In genomic region chr1:114089502-114090138, GRCh38 we compare ENCODE assay signal across 19 cellular contexts.
DNase-seq lines count a peak whose midpoint lies in the region; FAIRE-seq and TF ChIP-seq lines count a peak whose summit lies in the region.
"Had no signal": no experiment of that assay in that cellular context is flagged by ENCODE, and none has a peak within 500 bp of the region (broad histone marks: within the 10 kb centered on the region; RNA-seq: fewer than 3 reads in every experiment).

No MANE protein-coding gene starts in this region.

- peaks cover 8% of the 10 kb centered on the region for H3K4me1 ChIP-seq in H9 (ENCODE audit: insufficient read depth, low read length)
- H3K4me1 ChIP-seq in HUES6 (ENCODE audit: control insufficient read depth, insufficient read depth, low read length) = peaks cover 30% of the 10 kb centered on the region
- peaks cover 7 to 23% (median 11%) of the 10 kb centered on the region in 4 experiments; a peak in 6 of 7 replicates for H3K4me1 ChIP-seq in H1 (replicated peaks in 1 of 4; ENCODE audit: control insufficient read depth in 3 of 4, insufficient read depth in 4 of 4, low read length in 3 of 4)
- H3K4me1 ChIP-seq in neural progenitor cell = peaks cover 27% of the 10 kb centered on the region
- H3K4me1 ChIP-seq: A549, BE2C had no signal

- H4K8ac ChIP-seq in H9 (replicated peaks; ENCODE audit: insufficient read length, low read depth, low read length) (no peak overlapping the region), H1 (ENCODE audit: extremely low read depth, insufficient read depth, low read length) (no peak overlapping the region)

- no peak for TF ChIP-seq RAD21 in H1 (IDR thresholded peaks at IDR 0.05 in 1 of 2, conservative IDR thresholded peaks at IDR 0.05 in 1 of 2; ENCODE audit: low read depth in 2 of 2, low read length in 2 of 2)

- H3K14ac ChIP-seq in H9 (ENCODE audit: insufficient read depth, low read length) (no peak overlapping the region), H1 (ENCODE audit: insufficient read length) (no peak overlapping the region)

- CTCF ChIA-PET in H1 (lab: Charles Lee; ENCODE audit: partially characterized antibody) = interaction anchor here (0.7 to 1.9 kb wide), 6 partner anchors 10 to 112 kb away, joined by 3 to 11 read pairs (median 4); no protein-coding TSS in a partner anchor

- H3K27ac ChIP-seq in H9 (ENCODE audit: insufficient read length, low read depth, low read length) = no peak overlapping the region
- H3K27ac ChIP-seq in HUES6 (ENCODE audit: low read depth, low read length) = peak overlapping the region; percentile 29; the same call in 1 of the 2 replicates
- H3K27ac ChIP-seq in H1 (ENCODE audit: low read depth, low read length) = no peak overlapping the region
- H3K27ac ChIP-seq in neural progenitor cell = peak overlapping the region; percentile 15
- H3K27ac ChIP-seq: A549, C4-2B, HL-60 had no signal

- H2AK5ac ChIP-seq in H9 (ENCODE audit: insufficient read length, low read length) (no peak overlapping the region), H1 (ENCODE audit: low read depth, low read length) (no peak overlapping the region)

- no CpG with 5 or more reads among the region's 4 CpGs for WGBS in H9 (ENCODE audit: extremely low coverage, insufficient read length, low lambda C conversion rate)
- 97% methylated on average over 4 of the region's 4 CpGs; no CpG with 5 or more reads in 1 of the 2 experiments for WGBS in H1 (ENCODE audit: extremely low coverage in 1 of 2, insufficient coverage in 1 of 2, insufficient read length in 1 of 2, insufficient replicate concordance in 2 of 2, low coverage in 1 of 2, low lambda C conversion rate in 2 of 2, missing lambda C conversion rate in 1 of 2), 2 experiments

- H3K27me3 ChIP-seq in H9 (ENCODE audit: insufficient read depth, low read length) (no peaks in the 10 kb centered on the region; the same call in 1 of the 2 replicates), HUES6 (ENCODE audit: control insufficient read depth, insufficient read depth, low read length) (no peaks in the 10 kb centered on the region), H1 (replicated peaks in 1 of 4; ENCODE audit: control insufficient read depth in 3 of 4, extremely low read depth in 1 of 4, insufficient read depth in 3 of 4, low read length in 3 of 4) (no peaks in the 10 kb centered on the region), neural progenitor cell (no peaks in the 10 kb centered on the region)

- H3F3A ChIP-seq in neural progenitor cell (ENCODE audit: low read depth) = peaks cover 32% of the 10 kb centered on the region

- H3K23ac ChIP-seq in H9 (ENCODE audit: insufficient read length, low read depth, low read length) = no peak overlapping the region
- H3K23ac ChIP-seq in H1 (ENCODE audit: insufficient read length) = no peak overlapping the region

- H2BK12ac ChIP-seq in H9 (ENCODE audit: insufficient read length, low read depth, low read length) = no peak overlapping the region
- H2BK12ac ChIP-seq in H1 (ENCODE audit: low read depth, low read length) = no peak overlapping the region

- H2BK20ac ChIP-seq in H9 (ENCODE audit: low read depth, low read length, poor library complexity, severe bottlenecking) = no peak overlapping the region
- no peak overlapping the region for H2BK20ac ChIP-seq in H1 (ENCODE audit: low read length)

- H3K27me3 Mint-ChIP-seq in H9 (ENCODE audit: low read depth) (no peaks in the 10 kb centered on the region; the same call in 1 of the 2 replicates), neural progenitor cell (ENCODE audit: insufficient read depth, low read depth) (peaks cover 11% of the 10 kb centered on the region), glutamatergic neuron (ENCODE audit: unreplicated experiment) (peaks cover 5% of the 10 kb centered on the region)
- peaks cover 18% of the 10 kb centered on the region for H3K27me3 Mint-ChIP-seq in activated T-helper 2 cell treated with anti-CD3 and anti-CD28 coated beads, Interferon-gamma antibody, Interleukin-2, Interleukin-4, amounts not matched to agents 10 μg/mL and 5 μg/mL and 100 μg/mL, durations not matched to agents 14 hours and 24 hours and 36 hours (ENCODE audit: low read depth)

- no peaks in the 10 kb centered on the region for H3K9me3 ChIP-seq in H9 (ENCODE audit: control insufficient read depth, low read depth, low read length)
- H3K9me3 ChIP-seq in HUES6 (ENCODE audit: control insufficient read depth, insufficient read depth, low read depth, low read length) = no peaks in the 10 kb centered on the region
- H3K9me3 ChIP-seq in H1 (ENCODE audit: insufficient read depth in 2 of 2, low read depth in 1 of 2, low read length in 1 of 2) = peaks cover 0 to 4% of the 10 kb centered on the region in 2 experiments; a peak in 1 of 4 replicates
- H3K9me3 ChIP-seq in neural progenitor cell (ENCODE audit: low read depth) = no peaks in the 10 kb centered on the region
- H3K9me3 ChIP-seq: A549, BE2C had no signal

- H3K4ac ChIP-seq in H9 (ENCODE audit: low read depth, low read length) (no peak overlapping the region), H1 (replicated peaks; ENCODE audit: insufficient read length, low read depth, low read length) (no peak overlapping the region)

- H4K20me1 ChIP-seq in H9 (ENCODE audit: control insufficient read depth, insufficient read depth, insufficient read length) (no peaks in the 10 kb centered on the region), H1 (replicated peaks in 1 of 2; ENCODE audit: control insufficient read depth in 1 of 2, insufficient read depth in 2 of 2, low read length in 2 of 2) (no peaks in the 10 kb centered on the region), neural progenitor cell (ENCODE audit: low read depth) (no peaks in the 10 kb centered on the region)

- H3K36me3 Mint-ChIP-seq in H9 (ENCODE audit: insufficient read depth in 1 of 3, low read depth in 3 of 3) = peaks cover 46 to 93% (median 88%) of the 10 kb centered on the region in 3 experiments
- peaks cover 9% of the 10 kb centered on the region for H3K36me3 Mint-ChIP-seq in neural progenitor cell
- peaks cover 5% of the 10 kb centered on the region for H3K36me3 Mint-ChIP-seq in glutamatergic neuron (ENCODE audit: unreplicated experiment)
- H3K36me3 Mint-ChIP-seq in activated T-helper 2 cell treated with anti-CD3 and anti-CD28 coated beads, Interferon-gamma antibody, Interleukin-2, Interleukin-4, amounts not matched to agents 10 μg/mL and 5 μg/mL and 100 μg/mL, durations not matched to agents 14 hours and 24 hours and 36 hours (ENCODE audit: low read depth) = no peaks in the 10 kb centered on the region
- H3K36me3 Mint-ChIP-seq: CD4-positive, alpha-beta memory T cell had no signal

- H3K79me1 ChIP-seq in H9 (ENCODE audit: insufficient read depth, low read depth, low read length, poor library complexity, severe bottlenecking) (no peaks in the 10 kb centered on the region), H1 (ENCODE audit: low read depth, low read length) (no peaks in the 10 kb centered on the region)

- POLR2A ChIA-PET in H1 (lab: Charles Lee; ENCODE audit: partially characterized antibody) = interaction anchor here (1.0 to 3.7 kb wide), 5 partner anchors 10 to 59 kb away, joined by 3 to 21 read pairs (median 6); no protein-coding TSS in a partner anchor

- H3K4me3 Mint-ChIP-seq in H9 (no peak overlapping the region), neural progenitor cell (no peak overlapping the region), glutamatergic neuron (ENCODE audit: unreplicated experiment) (no peak overlapping the region)
- no peak overlapping the region for H3K4me3 Mint-ChIP-seq in activated T-helper 2 cell treated with anti-CD3 and anti-CD28 coated beads, Interferon-gamma antibody, Interleukin-2, Interleukin-4, amounts not matched to agents 10 μg/mL and 5 μg/mL and 100 μg/mL, durations not matched to agents 14 hours and 24 hours and 36 hours (ENCODE audit: low read depth)

- H3T11ph ChIP-seq in H9 (ENCODE audit: low read length) = no peak overlapping the region

- H3K4me1 Mint-ChIP-seq in H9 (peaks cover 56 to 68% of the 10 kb centered on the region in 2 experiments), neural progenitor cell (peaks cover 24% of the 10 kb centered on the region), glutamatergic neuron (ENCODE audit: low read depth, unreplicated experiment) (peaks cover 10% of the 10 kb centered on the region)
- H3K4me1 Mint-ChIP-seq in activated T-helper 2 cell treated with anti-CD3 and anti-CD28 coated beads, Interferon-gamma antibody, Interleukin-2, Interleukin-4, amounts not matched to agents 10 μg/mL and 5 μg/mL and 100 μg/mL, durations not matched to agents 14 hours and 24 hours and 36 hours (ENCODE audit: low read depth) = no peaks in the 10 kb centered on the region

- H3K79me2 ChIP-seq in H9 (ENCODE audit: insufficient read depth, low read length) (no peaks in the 10 kb centered on the region), H1 (ENCODE audit: control insufficient read depth in 1 of 2, insufficient read depth in 2 of 2, low read length in 2 of 2) (no peaks in the 10 kb centered on the region), neural progenitor cell (ENCODE audit: low read depth) (no peaks in the 10 kb centered on the region)

- no peak overlapping the region for H3K4me2 ChIP-seq in H9 (ENCODE audit: insufficient read depth, insufficient read length, low read length)
- 0 out of 4 replicates have a peak overlapping the region, but pooled peaks of 1 of the 2 experiments have one; percentile 5 for H3K4me2 ChIP-seq in H1 (ENCODE audit: insufficient read depth in 1 of 2, low read depth in 2 of 2, low read length in 2 of 2)
- no peak overlapping the region for H3K4me2 ChIP-seq in neural progenitor cell
- H3K4me2 ChIP-seq: A549 had no signal

- H3K18ac ChIP-seq in H9 (ENCODE audit: insufficient read length, low read depth, low read length) (no peak overlapping the region), H1 (ENCODE audit: extremely low read depth, low read length) (no peak overlapping the region; the same call in 1 of the 2 replicates)

- H2BK15ac ChIP-seq in H9 (ENCODE audit: low read depth, low read length) (no peak overlapping the region), H1 (ENCODE audit: low read length) (no peak overlapping the region)

- H3K23me2 ChIP-seq in H9 (ENCODE audit: insufficient read length, low read depth, low read length, poor library complexity, severe bottlenecking) = no peaks in the 10 kb centered on the region
- H3K23me2 ChIP-seq in H1 (ENCODE audit: low read depth, low read length) = no peaks in the 10 kb centered on the region

- H3K9ac ChIP-seq in H9 (ENCODE audit: extremely low read depth, insufficient read length, low read length) = no peak overlapping the region
- no peak overlapping the region for H3K9ac ChIP-seq in HUES6 (ENCODE audit: low read length)
- H3K9ac ChIP-seq in H1 (replicated peaks in 1 of 4; ENCODE audit: extremely low read depth in 1 of 4, low read depth in 3 of 4, low read length in 3 of 4) = no peak overlapping the region
- H3K9ac ChIP-seq in neural progenitor cell = no peak overlapping the region

- DNase-seq in H9 = no peak
- no peak for DNase-seq in H1 (ENCODE audit: low read depth in 1 of 2, low spot score in 2 of 2)
- DNase-seq in neural progenitor cell (ENCODE audit: low spot score) = no peak
- no peak for DNase-seq in glutamatergic neuron
- no peak for DNase-seq in activated T-helper 2 cell treated with anti-CD3 and anti-CD28 coated beads, Interferon-gamma antibody, Interleukin-2, Interleukin-4, amounts not matched to agents 10 μg/mL and 5 μg/mL and 100 μg/mL, durations not matched to agents 14 hours and 24 hours and 36 hours (ENCODE audit: low spot score)
- no peak for DNase-seq in cerebellar cortex (ENCODE audit: low spot score)
- DNase-seq: BE2C; CD4-positive, alpha-beta memory T cell; DMS153; DMS79 treated with DMSO at 0.1 percent for 48 hours; EL; GOT3; IMR-90 had no signal

- peaks cover 48% of the 10 kb centered on the region for H3K36me3 ChIP-seq in HUES6 (ENCODE audit: control insufficient read depth, insufficient read depth, low read length)
- peaks cover 11 to 56% (median 26%) of the 10 kb centered on the region in 4 experiments; a peak in 7 of 8 replicates for H3K36me3 ChIP-seq in H1 (ENCODE audit: control insufficient read depth in 2 of 4, insufficient read depth in 4 of 4, low read length in 3 of 4)
- H3K36me3 ChIP-seq in neural progenitor cell = no peaks in the 10 kb centered on the region
- H3K36me3 ChIP-seq: BE2C had no signal

- FAIRE-seq in H1 (lab: Jason Lieb, UNC) = no peak
- FAIRE-seq: A549, G401.6, GM12891 had no signal

- H2BK5ac ChIP-seq in H9 (ENCODE audit: insufficient read length, low read length) (no peak overlapping the region), H1 (ENCODE audit: low read depth, low read length) (0 out of 2 replicates have a peak overlapping the region, but pooled peaks have one; percentile 78)

- TF ChIP-seq CTCF in H9 (conservative IDR thresholded peaks at IDR 0.05) (no peak), H1 (IDR thresholded peaks at IDR 0.05; ENCODE audit: control extremely low read depth in 1 of 3, insufficient read depth in 1 of 3, low read depth in 1 of 3, low read length in 3 of 3) (no peak), neural progenitor cell (IDR thresholded peaks at IDR 0.05) (no peak), glutamatergic neuron (IDR thresholded peaks at IDR 0.05; ENCODE audit: partially characterized antibody, unreplicated experiment) (no peak)

- H3K4me3 ChIP-seq in HUES6 (ENCODE audit: low read depth, low read length) (no peak overlapping the region), H1 (ENCODE audit: extremely low read depth in 1 of 4, insufficient read depth in 2 of 4, low read depth in 3 of 4, low read length in 4 of 4) (no peak overlapping the region), neural progenitor cell (no peak overlapping the region)
- H3K4me3 ChIP-seq: A549 had no signal

- H2AFZ ChIP-seq in H9 (ENCODE audit: low read length) (no peak overlapping the region), H1 (ENCODE audit: low read length) (no peak overlapping the region), neural progenitor cell (replicated peaks) (no peak overlapping the region)

- H3K9me3 Mint-ChIP-seq in H9 = peaks cover 6 to 11% of the 10 kb centered on the region in 2 experiments; a peak in 4 of 5 replicates
- H3K9me3 Mint-ChIP-seq in neural progenitor cell = no peaks in the 10 kb centered on the region
- peaks cover 2% of the 10 kb centered on the region for H3K9me3 Mint-ChIP-seq in glutamatergic neuron (ENCODE audit: unreplicated experiment)
- H3K9me3 Mint-ChIP-seq in activated T-helper 2 cell treated with anti-CD3 and anti-CD28 coated beads, Interferon-gamma antibody, Interleukin-2, Interleukin-4, amounts not matched to agents 10 μg/mL and 5 μg/mL and 100 μg/mL, durations not matched to agents 14 hours and 24 hours and 36 hours = no peaks in the 10 kb centered on the region

- H2BK120ac ChIP-seq in H9 (ENCODE audit: low read depth, low read length, poor library complexity, severe bottlenecking) (no peak overlapping the region), H1 (replicated peaks; ENCODE audit: low read depth, low read length) (no peak overlapping the region)

- H3K56ac ChIP-seq in H9 (ENCODE audit: insufficient read length, low read depth, low read length) = no peak overlapping the region
- no peak overlapping the region for H3K56ac ChIP-seq in H1 (replicated peaks; ENCODE audit: insufficient read length, low read depth, low read length)

- no peak for TF ChIP-seq EP300 in H1 (IDR thresholded peaks at IDR 0.05; ENCODE audit: borderline replicate concordance in 1 of 2, low read depth in 2 of 2, low read length in 2 of 2)

- H3K27ac Mint-ChIP-seq in H9 = peak overlapping the region; percentile 85 to 87 (median 85); a peak in 5 of 7 replicates
- no peak overlapping the region for H3K27ac Mint-ChIP-seq in neural progenitor cell
- H3K27ac Mint-ChIP-seq in glutamatergic neuron (ENCODE audit: unreplicated experiment) = no peak overlapping the region
- no peak overlapping the region for H3K27ac Mint-ChIP-seq in activated T-helper 2 cell treated with anti-CD3 and anti-CD28 coated beads, Interferon-gamma antibody, Interleukin-2, Interleukin-4, amounts not matched to agents 10 μg/mL and 5 μg/mL and 100 μg/mL, durations not matched to agents 14 hours and 24 hours and 36 hours
- H3K27ac Mint-ChIP-seq: CD4-positive, alpha-beta memory T cell had no signal

- no peak overlapping the region for H4K91ac ChIP-seq in H9 (ENCODE audit: insufficient read length, low read depth, low read length)
- no peak overlapping the region for H4K91ac ChIP-seq in H1 (replicated peaks; ENCODE audit: insufficient read length, low read length)

- no peak; a peak in 2 of 3 replicates for TF ChIP-seq POLR2A in H1 (IDR thresholded peaks at IDR 0.05; ENCODE audit: control extremely low read depth in 1 of 2, low read depth in 2 of 2, low read length in 2 of 2)

- no peak overlapping the region for H4K5ac ChIP-seq in H9 (ENCODE audit: insufficient read length, low read depth, low read length)
- no peak overlapping the region for H4K5ac ChIP-seq in H1 (ENCODE audit: insufficient read length, low read depth, low read length)

- intact Hi-C loops in activated T-helper 2 cell treated with anti-CD3 and anti-CD28 coated beads, Interferon-gamma antibody, Interleukin-2, Interleukin-4, amounts not matched to agents 10 μg/mL and 5 μg/mL and 100 μg/mL, durations not matched to agents 14 hours and 24 hours and 36 hours (cut with micrococcal nuclease) = no loop called here

Comparison
In these comparisons a context has a peak if more than half of its experiments do, and no peak if none do; other contexts are left out.
1. H3K27ac ChIP-seq: peak in HUES6 (single experiment) and neural progenitor cell (single experiment); none in H9 (single experiment) and H1 (single experiment).
2. H3K27ac Mint-ChIP-seq: peak in H9 (3 of 3); none in neural progenitor cell (single experiment), glutamatergic neuron (single experiment) and activated T-helper 2 cell treated with anti-CD3 and anti-CD28 coated beads, Interferon-gamma antibody, Interleukin-2, Interleukin-4, amounts not matched to agents 10 μg/mL and 5 μg/mL and 100 μg/mL, durations not matched to agents 14 hours and 24 hours and 36 hours (single experiment).